ENCODE assay signal across 31 cellular contexts in the genomic region with DNA sequence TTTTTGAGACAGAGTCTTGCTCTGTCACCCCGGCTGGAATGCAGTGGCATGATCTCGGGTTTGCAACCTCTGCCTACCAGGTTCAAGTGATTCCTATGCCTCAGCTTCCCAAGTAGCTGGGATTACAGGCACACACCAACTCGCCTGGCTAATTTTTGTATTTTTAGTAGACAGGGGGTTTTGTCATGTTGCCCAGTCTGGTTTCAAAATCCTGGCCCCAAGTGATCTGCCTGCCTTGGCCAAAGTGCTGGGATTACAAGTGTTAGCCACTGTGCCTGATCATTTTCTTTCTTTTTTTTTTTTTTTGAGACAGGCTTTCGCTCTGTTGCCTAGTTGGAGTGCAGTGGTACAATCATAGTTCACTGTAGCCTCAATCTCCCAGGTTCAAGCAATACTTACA.
"Had no signal": no experiment of that assay in that cellular context is flagged by ENCODE, and none has a peak within 500 bp of the region (broad histone marks: within the 10 kb centered on the region; RNA-seq: fewer than 3 reads in every experiment).

No MANE protein-coding gene starts in this region.

- H3K27ac Mint-ChIP-seq: activated CD4-positive, alpha-beta memory T cell treated with anti-CD3 and anti-CD28 coated beads, Interleukin-2, amount 10 ng/mL, durations not matched to agents 7 days and 5 days; activated CD8-positive, alpha-beta memory T cell treated with anti-CD3 and anti-CD28 coated beads, Interleukin-2, amount 10 ng/mL, durations not matched to agents 7 days and 5 days; activated naive CD4-positive, alpha-beta T cell treated with anti-CD3 and anti-CD28 coated beads for 36 hours had no signal

- H3K27me3 ChIP-seq: adrenal gland, body of pancreas, breast epithelium, MG63 had no signal

- H3K4me3 ChIP-seq: adrenal gland, body of pancreas, breast epithelium, MG63 had no signal

- H3K9me3 Mint-ChIP-seq: activated CD4-positive, alpha-beta memory T cell treated with anti-CD3 and anti-CD28 coated beads, Interleukin-2, amount 10 ng/mL, durations not matched to agents 7 days and 5 days; activated naive CD4-positive, alpha-beta T cell treated with anti-CD3 and anti-CD28 coated beads for 36 hours; activated naive CD4-positive, alpha-beta T cell treated with anti-CD3 and anti-CD28 coated beads, Interleukin-2, amount 50 U/mL, for 72 hours had no signal

- H3K27ac ChIP-seq: adrenal gland, body of pancreas, breast epithelium, WERI-Rb-1 had no signal

- H3K4me3 Mint-ChIP-seq: activated CD4-positive, alpha-beta memory T cell treated with anti-CD3 and anti-CD28 coated beads, Interleukin-2, amount 10 ng/mL, durations not matched to agents 7 days and 5 days; activated CD8-positive, alpha-beta memory T cell treated with anti-CD3 and anti-CD28 coated beads, Interleukin-2, amount 10 ng/mL, durations not matched to agents 7 days and 5 days; activated naive CD4-positive, alpha-beta T cell treated with anti-CD3 and anti-CD28 coated beads for 36 hours had no signal

- H3K4me1 ChIP-seq: adrenal gland, body of pancreas, breast epithelium had no signal

- H3K9me3 ChIP-seq: adrenal gland, body of pancreas, breast epithelium, MG63 had no signal

- DNase-seq: activated CD4-positive, alpha-beta memory T cell treated with anti-CD3 and anti-CD28 coated beads, Interleukin-2, amount 10 ng/mL, durations not matched to agents 7 days and 5 days; activated CD4-positive, alpha-beta T cell treated with anti-CD3 and anti-CD28 coated beads for 1 hour; activated CD4-positive, alpha-beta T cell treated with anti-CD3 and anti-CD28 coated beads for 48 hours; activated CD4-positive, CD25-positive, alpha-beta regulatory T cell; activated CD8-positive, alpha-beta memory T cell treated with anti-CD3 and anti-CD28 coated beads for 24 hours; activated CD8-positive, alpha-beta memory T cell treated with anti-CD3 and anti-CD28 coated beads, Interleukin-2, amount 10 ng/mL, durations not matched to agents 7 days and 5 days; activated CD8-positive, alpha-beta memory T cell treated with anti-CD3 and anti-CD28 coated beads, Interleukin-2, amount 50 U/mL, for 48 hours; activated gamma-delta T cell treated with Interleukin-2 at 50 U/mL for 16 hours; activated naive CD4-positive, alpha-beta T cell treated with anti-CD3 and anti-CD28 coated beads for 36 hours; body of pancreas; Kasumi-1; KG1; MG63; NCI-H1048; NCI-H1105 treated with DMSO at 0.1 percent for 48 hours; NCI-H1436; NCI-H1694; NCI-H1930; NCI-H2081 treated with DMSO at 0.1 percent for 48 hours; NCI-H345; NCI-H524 treated with DMSO at 0.1 percent for 48 hours; SIG-M5; SW 1271; T-helper 1 cell; T-helper 2 cell; T-helper 9 cell; WERI-Rb-1 had no signal

- ATAC-seq: activated CD8-positive, alpha-beta memory T cell treated with anti-CD3 and anti-CD28 coated beads, Interleukin-2, amount 10 ng/mL, durations not matched to agents 7 days and 5 days; activated naive CD4-positive, alpha-beta T cell treated with anti-CD3 and anti-CD28 coated beads, Interleukin-2, amount 50 U/mL, for 72 hours; body of pancreas; Panc1 had no signal

- H3K27me3 Mint-ChIP-seq: activated CD4-positive, alpha-beta memory T cell treated with anti-CD3 and anti-CD28 coated beads, Interleukin-2, amount 10 ng/mL, durations not matched to agents 7 days and 5 days; activated CD8-positive, alpha-beta memory T cell treated with anti-CD3 and anti-CD28 coated beads, Interleukin-2, amount 10 ng/mL, durations not matched to agents 7 days and 5 days had no signal

- H3K36me3 ChIP-seq: breast epithelium had no signal
